ENCODE assay signal across 24 cellular contexts in the genomic region with DNA sequence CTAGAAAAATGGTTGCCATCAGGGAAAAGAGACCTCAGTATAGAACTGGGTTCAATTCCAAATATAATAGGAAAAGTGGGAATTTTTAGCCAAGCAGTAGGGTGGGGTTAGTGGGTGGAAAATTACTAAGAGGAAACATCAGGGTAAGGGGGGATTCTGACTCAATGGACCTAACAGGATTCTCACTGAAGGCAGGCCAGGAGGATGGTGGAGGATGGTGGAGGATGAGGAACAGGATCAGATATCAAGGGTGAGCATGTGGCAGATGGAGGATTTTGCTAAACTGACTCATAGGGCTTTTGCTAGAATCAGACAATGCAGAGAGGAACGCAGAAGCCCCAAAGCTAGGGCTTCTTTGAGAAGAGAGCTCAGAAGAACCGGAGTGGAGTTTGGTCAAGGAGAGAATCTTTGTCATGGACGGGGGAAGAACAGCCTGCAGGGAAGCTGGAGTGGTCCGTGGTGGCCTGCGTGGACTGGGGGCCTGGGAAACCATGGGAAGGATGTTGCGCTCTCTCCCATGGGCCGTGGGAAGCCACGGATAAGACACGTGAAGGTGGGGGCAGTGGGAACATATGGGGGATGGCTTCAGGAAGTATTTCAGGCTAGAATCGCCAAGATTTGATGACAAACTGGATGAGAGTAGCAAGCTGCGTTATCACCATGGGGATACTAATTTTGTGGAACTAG.
DNase-seq lines count a peak whose midpoint lies in the region; ATAC-seq and TF ChIP-seq lines count a peak whose summit lies in the region.
"Had no signal": no experiment of that assay in that cellular context is flagged by ENCODE, and none has a peak within 500 bp of the region (broad histone marks: within the 10 kb centered on the region; RNA-seq: fewer than 3 reads in every experiment).

No MANE protein-coding gene starts in this region.

- H3K36me3 Mint-ChIP-seq in neural progenitor cell, result peaks cover 21% of the 10 kb centered on the region
- H3K36me3 Mint-ChIP-seq in stimulated activated memory B cell treated with anti-CD40 and anti-IgM and Interleukin-4, amounts not matched to agents 10 μg/mL and 1 μg/mL and 100 μg/mL, for 72 hours, result no peaks in the 10 kb centered on the region
- H3K36me3 Mint-ChIP-seq: CD8-positive, alpha-beta T cell; memory B cell had no signal

- H3K27me3 Mint-ChIP-seq in neural progenitor cell (ENCODE audit: insufficient read depth, low read depth), result peaks cover 2% of the 10 kb centered on the region
- no peaks in the 10 kb centered on the region for H3K27me3 Mint-ChIP-seq in stimulated activated memory B cell treated with anti-CD40 and anti-IgM and Interleukin-4, amounts not matched to agents 10 μg/mL and 1 μg/mL and 100 μg/mL, for 72 hours

- peaks cover 21% of the 10 kb centered on the region for H3K36me3 ChIP-seq in neural progenitor cell
- H3K36me3 ChIP-seq in upper lobe of right lung, result no peaks in the 10 kb centered on the region
- H3K36me3 ChIP-seq: breast epithelium had no signal

- ATAC-seq in upper lobe of right lung, result no peak
- ATAC-seq in stimulated activated memory B cell treated with anti-CD40 and anti-IgM and Interleukin-4, amounts not matched to agents 10 μg/mL and 1 μg/mL and 100 μg/mL, for 72 hours, result no peak
- ATAC-seq: CD8-positive, alpha-beta T cell; left colon had no signal

- H3K4me2 ChIP-seq in neural progenitor cell, result peak overlapping the region; percentile 66

- H3K27ac ChIP-seq in angular gyrus (ENCODE audit: low read depth, low read length) (peak overlapping the region; percentile 57), neural progenitor cell (peak overlapping the region; percentile 100), upper lobe of right lung (no peak overlapping the region)
- H3K27ac ChIP-seq: breast epithelium, skin epidermis had no signal

- peaks cover 71% of the 10 kb centered on the region for H3K4me1 Mint-ChIP-seq in neural progenitor cell
- no peaks in the 10 kb centered on the region for H3K4me1 Mint-ChIP-seq in stimulated activated memory B cell treated with anti-CD40 and anti-IgM and Interleukin-4, amounts not matched to agents 10 μg/mL and 1 μg/mL and 100 μg/mL, for 72 hours
- H3K4me1 Mint-ChIP-seq: memory B cell had no signal

- peaks cover 16% of the 10 kb centered on the region for H3K9me3 Mint-ChIP-seq in neural progenitor cell
- no peaks in the 10 kb centered on the region for H3K9me3 Mint-ChIP-seq in stimulated activated memory B cell treated with anti-CD40 and anti-IgM and Interleukin-4, amounts not matched to agents 10 μg/mL and 1 μg/mL and 100 μg/mL, for 72 hours

- peak overlapping the region; percentile 32 for H3K9ac ChIP-seq in neural progenitor cell

- no peak for TF ChIP-seq CTCF in fibroblast of pulmonary artery (IDR thresholded peaks at IDR 0.05; ENCODE audit: low read length, missing control alignments)
- no peak for TF ChIP-seq CTCF in neural progenitor cell (IDR thresholded peaks at IDR 0.05)
- TF ChIP-seq CTCF in upper lobe of right lung (IDR thresholded peaks at IDR 0.05), result no peak

- H3K4me1 ChIP-seq in neural progenitor cell (peaks cover 65% of the 10 kb centered on the region), upper lobe of right lung (peaks cover 4% of the 10 kb centered on the region)

- intact Hi-C loops in upper lobe of right lung (cut with DNase I), result no loop called here

- DNase-seq in NCI-H2171 treated with DMSO at 0.1 percent for 48 hours (lab: John Stamatoyannopoulos, UW) (peak; percentile 43), NCI-H2171 (lab: John Stamatoyannopoulos, UW) (no peak), fibroblast of pulmonary artery (ENCODE audit: low read depth) (peak; percentile 28), neural progenitor cell (ENCODE audit: low spot score) (peak; percentile 52), upper lobe of right lung (no peak), T-helper 1 cell (no peak)
- DNase-seq: 8988T; activated CD4-positive, alpha-beta memory T cell treated with anti-CD3 and anti-CD28 coated beads, Interleukin-2, amount 10 ng/mL, durations not matched to agents 7 days and 5 days; activated CD4-positive, CD25-positive, alpha-beta regulatory T cell treated with anti-CD3 and anti-CD28 coated beads, Interleukin-2, amount 50 U/mL, for 72 hours; activated gamma-delta T cell treated with Interleukin-2 at 50 U/mL for 16 hours; AML-193; CD8-positive, alpha-beta T cell; DMS53; GDM1; left colon; NCI-H1417 treated with DMSO at 0.1 percent for 48 hours; NCI-H774; stimulated activated CD4-positive, alpha-beta T cell treated with anti-CD3 and anti-CD28 coated beads, Interleukin-1b, Interleukin-23, amount 100 ng/mL, for 48 hours; substantia nigra had no signal

- peaks cover 83% of the 10 kb centered on the region for H3F3A ChIP-seq in neural progenitor cell (ENCODE audit: low read depth)

- no peaks in the 10 kb centered on the region for H3K27me3 ChIP-seq in neural progenitor cell
- H3K27me3 ChIP-seq in upper lobe of right lung, result no peaks in the 10 kb centered on the region
- H3K27me3 ChIP-seq: breast epithelium had no signal

- H4K20me1 ChIP-seq in neural progenitor cell (ENCODE audit: low read depth), result no peaks in the 10 kb centered on the region

- no peak overlapping the region for H2AFZ ChIP-seq in neural progenitor cell (replicated peaks)

- H3K27ac Mint-ChIP-seq in neural progenitor cell, result peak overlapping the region; percentile 93
- no peak overlapping the region for H3K27ac Mint-ChIP-seq in stimulated activated memory B cell treated with anti-CD40 and anti-IgM and Interleukin-4, amounts not matched to agents 10 μg/mL and 1 μg/mL and 100 μg/mL, for 72 hours
- H3K27ac Mint-ChIP-seq: activated CD4-positive, alpha-beta memory T cell treated with anti-CD3 and anti-CD28 coated beads, Interleukin-2, amount 10 ng/mL, durations not matched to agents 7 days and 5 days; CD8-positive, alpha-beta T cell; memory B cell had no signal

- H3K79me2 ChIP-seq in neural progenitor cell (ENCODE audit: low read depth), result peaks cover 45% of the 10 kb centered on the region

- no peak overlapping the region for H3K4me3 ChIP-seq in fibroblast of pulmonary artery (replicated peaks; ENCODE audit: low read depth, low read length)
- peak overlapping the region; percentile 14 for H3K4me3 ChIP-seq in neural progenitor cell
- no peak overlapping the region for H3K4me3 ChIP-seq in upper lobe of right lung
- H3K4me3 ChIP-seq: breast epithelium, skin epidermis had no signal

- peak overlapping the region; percentile 50 for H3K4me3 Mint-ChIP-seq in neural progenitor cell
- H3K4me3 Mint-ChIP-seq in stimulated activated memory B cell treated with anti-CD40 and anti-IgM and Interleukin-4, amounts not matched to agents 10 μg/mL and 1 μg/mL and 100 μg/mL, for 72 hours, result no peak overlapping the region
- H3K4me3 Mint-ChIP-seq: activated CD4-positive, alpha-beta memory T cell treated with anti-CD3 and anti-CD28 coated beads, Interleukin-2, amount 10 ng/mL, durations not matched to agents 7 days and 5 days; CD8-positive, alpha-beta T cell; memory B cell had no signal

- H3K9me3 ChIP-seq in neural progenitor cell (ENCODE audit: low read depth) (peaks cover 10% of the 10 kb centered on the region), upper lobe of right lung (no peaks in the 10 kb centered on the region)

Comparison
In these comparisons a context has a peak if more than half of its experiments do, and no peak if none do; other contexts are left out.
1. DNase-seq: peak in NCI-H2171 treated with DMSO at 0.1 percent for 48 hours (single experiment), fibroblast of pulmonary artery (single experiment) and neural progenitor cell (single experiment); none in NCI-H2171 (single experiment), upper lobe of right lung (single experiment) and T-helper 1 cell (0 of 5).